23 cellular contexts compared by ENCODE assay signal in the genomic region with DNA sequence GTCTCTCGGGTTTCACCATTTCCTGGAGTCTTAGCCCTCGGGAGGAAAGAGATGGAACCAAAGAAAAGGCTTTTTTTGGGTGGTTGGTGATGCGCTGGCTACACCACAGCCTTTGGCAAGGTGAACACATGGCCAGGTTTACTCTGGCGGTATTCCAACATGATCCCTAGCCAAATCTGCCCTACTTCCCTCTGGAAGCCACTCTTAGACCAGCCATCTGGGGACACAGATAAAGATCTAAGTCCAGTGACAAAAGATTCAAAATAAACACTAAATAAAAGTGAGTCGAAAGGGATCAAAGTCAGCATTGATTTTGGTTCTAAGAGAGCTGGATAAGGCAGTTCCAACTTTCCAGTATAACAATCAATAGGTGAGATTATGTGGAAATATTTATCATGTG.
DNase-seq lines count a peak whose midpoint lies in the region; ATAC-seq and TF ChIP-seq lines count a peak whose summit lies in the region.
"Had no signal": no experiment of that assay in that cellular context is flagged by ENCODE, and none has a peak within 500 bp of the region (broad histone marks: within the 10 kb centered on the region; RNA-seq: fewer than 3 reads in every experiment).

No MANE protein-coding gene starts in this region.

- H3K4me1 ChIP-seq in endodermal cell (ENCODE audit: control insufficient read depth, insufficient read depth, low read length) (peaks cover 2% of the 10 kb centered on the region), suprapubic skin (no peaks in the 10 kb centered on the region)

- H3K9ac ChIP-seq in endodermal cell (ENCODE audit: extremely low read depth, low read length, poor library complexity, severe bottlenecking): no peak overlapping the region
- H3K9ac ChIP-seq: GM23248 had no signal

- no peak for TF ChIP-seq POLR2A in suprapubic skin (IDR thresholded peaks at IDR 0.05)

- in situ Hi-C loops in G401 (cut with HindIII; ENCODE audit: low sequenced_read_pairs): no loop called here

- H3K9me3 ChIP-seq in endodermal cell (ENCODE audit: control insufficient read depth, low read length): peaks cover 8% of the 10 kb centered on the region
- no peaks in the 10 kb centered on the region for H3K9me3 ChIP-seq in suprapubic skin

- no peak overlapping the region for H3K4me3 Mint-ChIP-seq in endodermal cell
- H3K4me3 Mint-ChIP-seq: CD8-positive, alpha-beta memory T cell; H9; HFFc6 had no signal

- H3K4me1 Mint-ChIP-seq in endodermal cell: peaks cover 32% of the 10 kb centered on the region

- H3K27me3 Mint-ChIP-seq in endodermal cell (ENCODE audit: insufficient read depth): peaks cover 9% of the 10 kb centered on the region
- H3K27me3 Mint-ChIP-seq: CD8-positive, alpha-beta memory T cell had no signal

- TF ChIP-seq CTCF in endodermal cell (conservative IDR thresholded peaks at IDR 0.05): no peak
- no peak for TF ChIP-seq CTCF in suprapubic skin (IDR thresholded peaks at IDR 0.05)

- TF ChIP-seq EP300 in suprapubic skin (IDR thresholded peaks at IDR 0.05): no peak

- H3K27me3 ChIP-seq in endodermal cell (ENCODE audit: control insufficient read depth, insufficient read depth, low read length, poor library complexity, severe bottlenecking) (peaks cover 10% of the 10 kb centered on the region), suprapubic skin (no peaks in the 10 kb centered on the region)

- 93% methylated on average over 5 of the region's 5 CpGs for WGBS in endodermal cell (ENCODE audit: insufficient coverage in 1 of 2, insufficient read length in 1 of 2), 2 experiments
- 85% methylated on average over 5 of the region's 5 CpGs for WGBS in suprapubic skin

- H3K4me3 ChIP-seq in endodermal cell (ENCODE audit: low read length): peak overlapping the region; percentile 41
- no peak overlapping the region for H3K4me3 ChIP-seq in suprapubic skin
- H3K4me3 ChIP-seq: GM12878, GM23248 had no signal

- no peaks in the 10 kb centered on the region for H3K36me3 Mint-ChIP-seq in endodermal cell (ENCODE audit: low read depth)

- DNase-seq in NCI-H82 (lab: John Stamatoyannopoulos, UW): peak; percentile 50
- no peak for DNase-seq in NCI-H82 treated with DMSO at 0.1 percent for 48 hours (lab: John Stamatoyannopoulos, UW; ENCODE audit: unreplicated experiment)
- DNase-seq in G401 (ENCODE audit: low spot score): peak; percentile 43
- DNase-seq in NCI-H2171 treated with DMSO at 0.1 percent for 48 hours (lab: John Stamatoyannopoulos, UW): peak; percentile 78
- DNase-seq in endodermal cell: no peak
- no peak for DNase-seq in suprapubic skin (ENCODE audit: low spot score in 2 of 2)
- no peak for DNase-seq in Ammon's horn (ENCODE audit: low spot score)
- DNase-seq: Calu3; CD8-positive, alpha-beta memory T cell; GM23248; H9; HFFc6; Kasumi-1; MM.1S; NCI-H1048; NCI-H146; NCI-H2081; NCI-H446 had no signal

- H3K27ac Mint-ChIP-seq in endodermal cell: no peak overlapping the region
- H3K27ac Mint-ChIP-seq: CD8-positive, alpha-beta memory T cell; H9; HFFc6 had no signal

- ATAC-seq in GM21717 (IDR thresholded peaks at IDR 0.05; ENCODE audit: unreplicated experiment): no peak
- ATAC-seq: GM12878, Right ventricle myocardium inferior had no signal

- no peak overlapping the region for H3K27ac ChIP-seq in endodermal cell (ENCODE audit: low read depth, low read length)
- no peak overlapping the region for H3K27ac ChIP-seq in suprapubic skin
- H3K27ac ChIP-seq: 22Rv1, C4-2B, GM23248 had no signal

- H3K36me3 ChIP-seq in endodermal cell (ENCODE audit: control insufficient read depth, insufficient read depth, low read length) (no peaks in the 10 kb centered on the region), suprapubic skin (no peaks in the 10 kb centered on the region)

- peaks cover 2% of the 10 kb centered on the region for H3K9me3 Mint-ChIP-seq in endodermal cell
- H3K9me3 Mint-ChIP-seq: H9 had no signal

Comparison
In these comparisons a context has a peak if more than half of its experiments do, and no peak if none do; other contexts are left out.
1. DNase-seq: peak in NCI-H82 (single experiment), G401 (single experiment) and NCI-H2171 treated with DMSO at 0.1 percent for 48 hours (single experiment); none in NCI-H82 treated with DMSO at 0.1 percent for 48 hours (single experiment), endodermal cell (single experiment), suprapubic skin (0 of 2) and Ammon's horn (single experiment).